ENCODE assay signal across 26 cellular contexts in genomic region chr14:97390031-97390729, GRCh38.
DNase-seq lines count a peak whose midpoint lies in the region; ATAC-seq and TF ChIP-seq lines count a peak whose summit lies in the region.
"Had no signal": no experiment of that assay in that cellular context is flagged by ENCODE, and none has a peak within 500 bp of the region (broad histone marks: within the 10 kb centered on the region; RNA-seq: fewer than 3 reads in every experiment).

No MANE protein-coding gene starts in this region.

- intact Hi-C loops in Right ventricle myocardium inferior (cut with DNase I), result no loop called here
- intact Hi-C loops in cardiac septum (cut with DNase I), result no loop called here
- intact Hi-C loops in aorta (cut with DNase I), result no loop called here

- H3K27me3 ChIP-seq in right atrium auricular region (no peaks in the 10 kb centered on the region), aorta (ENCODE audit: control insufficient read depth in 1 of 2, insufficient read depth in 2 of 2, low read length in 1 of 2) (no peaks in the 10 kb centered on the region)
- H3K27me3 ChIP-seq: BE2C, SJSA1 had no signal

- H3K4me1 ChIP-seq in right atrium auricular region, result no peaks in the 10 kb centered on the region
- no peaks in the 10 kb centered on the region for H3K4me1 ChIP-seq in aorta (ENCODE audit: control insufficient read depth in 1 of 2, insufficient read depth in 2 of 2, low read length in 2 of 2)
- H3K4me1 ChIP-seq: BE2C, SJSA1 had no signal

- H3K9me3 ChIP-seq in right atrium auricular region (no peaks in the 10 kb centered on the region), aorta (ENCODE audit: control insufficient read depth, low read length) (peaks cover 2% of the 10 kb centered on the region)
- H3K9me3 ChIP-seq: SJSA1 had no signal

- H3K4me3 ChIP-seq in right atrium auricular region (no peak overlapping the region), aorta (ENCODE audit: low read length in 2 of 2) (no peak overlapping the region)
- H3K4me3 ChIP-seq: SJSA1 had no signal

- no peak for DNase-seq in Right ventricle myocardium inferior (ENCODE audit: missing footprints)
- no peak for DNase-seq in cardiac septum (ENCODE audit: low spot score)
- peak; percentile 60 for DNase-seq in right atrium auricular region (ENCODE audit: low spot score)
- no peak for DNase-seq in omental fat pad (ENCODE audit: low spot score)
- no peak for DNase-seq in aorta
- DNase-seq in islet precursor cell, result no peak
- no peak for DNase-seq in dermis blood vessel endothelial cell
- DNase-seq in NCI-H748 (lab: John Stamatoyannopoulos, UW; ENCODE audit: unreplicated experiment), result no peak
- DNase-seq: 8988T; ACHN; BE2C; Calu3; DMS79 treated with DMSO at 0.1 percent for 48 hours; GF-D8; Karpas-422; MV-4-11; NCI-H1105; NCI-H1436 treated with DMSO at 0.1 percent for 48 hours; NCI-H187 treated with DMSO at 0.1 percent for 48 hours; NCI-H2107; NCI-H524 treated with DMSO at 0.1 percent for 48 hours; NCI-H82; NK-92 treated with Interleukin-12 subunit alpha and Interleukin-12 subunit beta, amount 100 ng/mL, for 24 hours; PC-3 had no signal

- ATAC-seq in Right ventricle myocardium inferior (peak; percentile 85), omental fat pad (ENCODE audit: low FRiP score) (peak; percentile 35), aorta (ENCODE audit: low FRiP score) (peak; percentile 53)
- ATAC-seq: HepG2, PC-3 had no signal

- 51 to 57% methylated on average over 5 of the region's 5 CpGs for WGBS in aorta, 2 donors

- no peak for TF ChIP-seq CTCF in right atrium auricular region (IDR thresholded peaks at IDR 0.05)
- TF ChIP-seq CTCF in omental fat pad (IDR thresholded peaks at IDR 0.05), result no peak

- H3K36me3 ChIP-seq in right atrium auricular region (no peaks in the 10 kb centered on the region), aorta (ENCODE audit: control insufficient read depth in 1 of 2, insufficient read depth in 2 of 2, low read length in 1 of 2) (no peaks in the 10 kb centered on the region)
- H3K36me3 ChIP-seq: BE2C, SJSA1 had no signal

- H3K27ac ChIP-seq in right atrium auricular region (no peak overlapping the region), aorta (ENCODE audit: low read depth in 1 of 2, low read length in 2 of 2) (no peak overlapping the region)
- H3K27ac ChIP-seq: SJSA1 had no signal

Comparison
In these comparisons a context has a peak if more than half of its experiments do, and no peak if none do; other contexts are left out.
1. ATAC-seq: peak in every context shown above with its lines; median percentile 85 in Right ventricle myocardium inferior; 53 in aorta; 35 in omental fat pad.